Comparison of ENCODE assay signal across 3 cellular contexts in the genomic region with DNA sequence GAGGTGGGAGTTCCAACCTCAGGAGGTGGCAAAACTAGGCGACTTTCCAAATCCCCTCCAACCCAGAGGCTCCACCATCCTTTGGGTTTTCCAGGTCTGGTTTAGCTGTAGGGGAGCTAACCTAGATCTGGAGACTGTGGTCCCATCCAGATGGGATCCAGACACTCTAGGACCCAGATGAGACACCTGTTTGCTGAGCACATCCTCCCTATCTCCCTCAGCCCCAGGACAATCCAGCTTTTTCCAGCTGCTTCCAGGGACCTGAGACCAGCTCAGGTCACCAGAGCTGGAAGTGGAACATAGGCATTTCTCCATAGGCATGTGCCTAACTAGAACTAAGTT.
TF ChIP-seq lines count a peak whose summit lies in the region.

No MANE protein-coding gene starts in this region.

TF ChIP-seq in GM12891, 5 proteins besides CTCF, POLR2A, EP300 and RAD21:
- no peak for TF ChIP-seq PAX5 (IDR thresholded peaks at IDR 0.05; ENCODE audit: insufficient read depth, low read length, severe bottlenecking)
- no peak for TF ChIP-seq TAF1 (IDR thresholded peaks at IDR 0.05; ENCODE audit: low read depth, low read length)
- no peak for TF ChIP-seq POU2F2 (IDR thresholded peaks at IDR 0.05; ENCODE audit: low read depth, low read length)
- no peak for TF ChIP-seq SPI1 (IDR thresholded peaks at IDR 0.05; ENCODE audit: low read depth, low read length)
- no peak for TF ChIP-seq POLR2AphosphoS5 (IDR thresholded peaks at IDR 0.05; ENCODE audit: low read depth, low read length)

TF ChIP-seq in IMR-90, 13 proteins besides CTCF, POLR2A, EP300 and RAD21:
- TF ChIP-seq MAZ (IDR thresholded peaks at IDR 0.05; ENCODE audit: borderline replicate concordance, low read depth, low read length) (no peak), FOS (IDR thresholded peaks at IDR 0.05; ENCODE audit: low read depth, low read length) (no peak), CEBPB (IDR thresholded peaks at IDR 0.05; ENCODE audit: low read depth, low read length) (no peak), RFX5 (IDR thresholded peaks at IDR 0.05; ENCODE audit: low read depth, low read length) (no peak), MAFK (IDR thresholded peaks at IDR 0.05; ENCODE audit: low read depth, low read length) (no peak)
- TF ChIP-seq, protein P1, sequence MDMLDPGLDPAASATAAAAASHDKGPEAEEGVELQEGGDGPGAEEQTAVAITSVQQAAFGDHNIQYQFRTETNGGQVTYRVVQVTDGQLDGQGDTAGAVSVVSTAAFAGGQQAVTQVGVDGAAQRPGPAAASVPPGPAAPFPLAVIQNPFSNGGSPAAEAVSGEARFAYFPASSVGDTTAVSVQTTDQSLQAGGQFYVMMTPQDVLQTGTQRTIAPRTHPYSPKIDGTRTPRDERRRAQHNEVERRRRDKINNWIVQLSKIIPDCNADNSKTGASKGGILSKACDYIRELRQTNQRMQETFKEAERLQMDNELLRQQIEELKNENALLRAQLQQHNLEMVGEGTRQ (IDR thresholded peaks at IDR 0.05; ENCODE audit: low read depth, low read length) = no peak
- TF ChIP-seq, protein P2, sequence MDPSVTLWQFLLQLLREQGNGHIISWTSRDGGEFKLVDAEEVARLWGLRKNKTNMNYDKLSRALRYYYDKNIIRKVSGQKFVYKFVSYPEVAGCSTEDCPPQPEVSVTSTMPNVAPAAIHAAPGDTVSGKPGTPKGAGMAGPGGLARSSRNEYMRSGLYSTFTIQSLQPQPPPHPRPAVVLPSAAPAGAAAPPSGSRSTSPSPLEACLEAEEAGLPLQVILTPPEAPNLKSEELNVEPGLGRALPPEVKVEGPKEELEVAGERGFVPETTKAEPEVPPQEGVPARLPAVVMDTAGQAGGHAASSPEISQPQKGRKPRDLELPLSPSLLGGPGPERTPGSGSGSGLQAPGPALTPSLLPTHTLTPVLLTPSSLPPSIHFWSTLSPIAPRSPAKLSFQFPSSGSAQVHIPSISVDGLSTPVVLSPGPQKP (IDR thresholded peaks at IDR 0.05; ENCODE audit: borderline replicate concordance, low read depth, low read length) = no peak

TF ChIP-seq in HepG2, 621 proteins besides CTCF, POLR2A, EP300 and RAD21:
- TF ChIP-seq ZNF678 (CRISPR knock-in tag; IDR thresholded peaks at IDR 0.05) (no peak), HCFC1 (IDR thresholded peaks at IDR 0.05; ENCODE audit: low read depth, low read length) (no peak), FOXA3 (CRISPR knock-in tag; IDR thresholded peaks at IDR 0.05) (no peak), BCL6 (CRISPR knock-in tag; IDR thresholded peaks at IDR 0.05) (no peak), SOX6 (IDR thresholded peaks at IDR 0.05) (no peak), SOX6 (CRISPR knock-in tag; IDR thresholded peaks at IDR 0.05) (no peak), ZNF589 (CRISPR knock-in tag; conservative IDR thresholded peaks at IDR 0.05) (no peak), GTF3A (CRISPR knock-in tag; conservative IDR thresholded peaks at IDR 0.05) (no peak), SRY (CRISPR knock-in tag; IDR thresholded peaks at IDR 0.05) (no peak), ZNF343 (CRISPR knock-in tag; IDR thresholded peaks at IDR 0.05) (no peak), SMARCE1 (IDR thresholded peaks at IDR 0.05; ENCODE audit: borderline replicate concordance) (no peak), GABPA (IDR thresholded peaks at IDR 0.05; ENCODE audit: low read depth, low read length) (no peak), GABPA (CRISPR knock-in tag; IDR thresholded peaks at IDR 0.05; ENCODE audit: low read depth) (no peak), MTA3 (CRISPR knock-in tag; IDR thresholded peaks at IDR 0.05) (no peak)
- TF ChIP-seq, protein P3, sequence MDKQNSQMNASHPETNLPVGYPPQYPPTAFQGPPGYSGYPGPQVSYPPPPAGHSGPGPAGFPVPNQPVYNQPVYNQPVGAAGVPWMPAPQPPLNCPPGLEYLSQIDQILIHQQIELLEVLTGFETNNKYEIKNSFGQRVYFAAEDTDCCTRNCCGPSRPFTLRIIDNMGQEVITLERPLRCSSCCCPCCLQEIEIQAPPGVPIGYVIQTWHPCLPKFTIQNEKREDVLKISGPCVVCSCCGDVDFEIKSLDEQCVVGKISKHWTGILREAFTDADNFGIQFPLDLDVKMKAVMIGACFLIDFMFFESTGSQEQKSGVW (CRISPR knock-in tag; IDR thresholded peaks at IDR 0.05; ENCODE audit: borderline replicate concordance) = no peak
- TF ChIP-seq, protein P4, sequence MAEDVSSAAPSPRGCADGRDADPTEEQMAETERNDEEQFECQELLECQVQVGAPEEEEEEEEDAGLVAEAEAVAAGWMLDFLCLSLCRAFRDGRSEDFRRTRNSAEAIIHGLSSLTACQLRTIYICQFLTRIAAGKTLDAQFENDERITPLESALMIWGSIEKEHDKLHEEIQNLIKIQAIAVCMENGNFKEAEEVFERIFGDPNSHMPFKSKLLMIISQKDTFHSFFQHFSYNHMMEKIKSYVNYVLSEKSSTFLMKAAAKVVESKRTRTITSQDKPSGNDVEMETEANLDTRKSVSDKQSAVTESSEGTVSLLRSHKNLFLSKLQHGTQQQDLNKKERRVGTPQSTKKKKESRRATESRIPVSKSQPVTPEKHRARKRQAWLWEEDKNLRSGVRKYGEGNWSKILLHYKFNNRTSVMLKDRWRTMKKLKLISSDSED (CRISPR knock-in tag; IDR thresholded peaks at IDR 0.05) = no peak
- TF ChIP-seq, protein P5, sequence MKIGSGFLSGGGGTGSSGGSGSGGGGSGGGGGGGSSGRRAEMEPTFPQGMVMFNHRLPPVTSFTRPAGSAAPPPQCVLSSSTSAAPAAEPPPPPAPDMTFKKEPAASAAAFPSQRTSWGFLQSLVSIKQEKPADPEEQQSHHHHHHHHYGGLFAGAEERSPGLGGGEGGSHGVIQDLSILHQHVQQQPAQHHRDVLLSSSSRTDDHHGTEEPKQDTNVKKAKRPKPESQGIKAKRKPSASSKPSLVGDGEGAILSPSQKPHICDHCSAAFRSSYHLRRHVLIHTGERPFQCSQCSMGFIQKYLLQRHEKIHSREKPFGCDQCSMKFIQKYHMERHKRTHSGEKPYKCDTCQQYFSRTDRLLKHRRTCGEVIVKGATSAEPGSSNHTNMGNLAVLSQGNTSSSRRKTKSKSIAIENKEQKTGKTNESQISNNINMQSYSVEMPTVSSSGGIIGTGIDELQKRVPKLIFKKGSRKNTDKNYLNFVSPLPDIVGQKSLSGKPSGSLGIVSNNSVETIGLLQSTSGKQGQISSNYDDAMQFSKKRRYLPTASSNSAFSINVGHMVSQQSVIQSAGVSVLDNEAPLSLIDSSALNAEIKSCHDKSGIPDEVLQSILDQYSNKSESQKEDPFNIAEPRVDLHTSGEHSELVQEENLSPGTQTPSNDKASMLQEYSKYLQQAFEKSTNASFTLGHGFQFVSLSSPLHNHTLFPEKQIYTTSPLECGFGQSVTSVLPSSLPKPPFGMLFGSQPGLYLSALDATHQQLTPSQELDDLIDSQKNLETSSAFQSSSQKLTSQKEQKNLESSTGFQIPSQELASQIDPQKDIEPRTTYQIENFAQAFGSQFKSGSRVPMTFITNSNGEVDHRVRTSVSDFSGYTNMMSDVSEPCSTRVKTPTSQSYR (CRISPR knock-in tag; IDR thresholded peaks at IDR 0.05; ENCODE audit: borderline replicate concordance) = no peak
